Comparison of ENCODE assay signal across 25 cellular contexts in the genomic region with DNA sequence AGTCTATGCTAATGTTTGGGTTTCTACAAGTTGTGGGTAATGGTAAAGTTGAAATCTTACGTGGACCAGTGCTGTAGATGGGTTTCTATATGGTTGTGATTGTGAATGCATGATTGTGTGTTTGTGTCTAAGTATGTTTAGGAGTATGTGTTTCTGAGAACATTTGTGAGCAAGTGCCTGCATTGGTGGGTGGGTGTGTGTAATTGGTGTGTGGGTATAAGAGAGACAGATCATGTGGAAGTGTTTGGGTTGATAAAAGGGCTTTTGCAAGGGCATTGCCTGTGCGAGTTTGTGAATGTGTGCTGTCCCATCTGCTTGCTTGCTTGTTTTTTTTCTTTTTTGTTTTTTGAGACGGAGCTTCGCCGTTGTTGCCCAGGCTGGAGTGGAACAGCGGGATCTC. TPM values are rescaled to one million over a fixed set of nuclear protein-coding genes. Genes with fewer than 3 reads are reported as not detected.
"Had no signal": no experiment of that assay in that cellular context is flagged by ENCODE, and none has a peak within 500 bp of the region (broad histone marks: within the 10 kb centered on the region; RNA-seq: fewer than 3 reads in every experiment).

No MANE protein-coding gene starts in this region.

- DNase-seq: activated CD4-positive, alpha-beta T cell treated with anti-CD3 and anti-CD28 coated beads for 48 hours; activated CD4-positive, CD25-positive, alpha-beta regulatory T cell; activated CD8-positive, alpha-beta T cell treated with anti-CD3 and anti-CD28 coated beads for 36 hours; activated naive CD4-positive, alpha-beta T cell treated with anti-CD3 and anti-CD28 coated beads for 36 hours; activated T-cell treated with anti-CD3 and anti-CD28 coated beads, Interleukin-2, amount 50 U/mL, for 1 hour; body of pancreas; dorsolateral prefrontal cortex; foreskin keratinocyte; hypothalamus; islet precursor cell; left colon; lower lobe of right lung; psoas muscle; stimulated activated CD4-positive, alpha-beta T cell treated with anti-CD3 and anti-CD28 coated beads, Interleukin-4, amount 100 ng/mL, for 1 hour; stomach had no signal

- H3K4me3 ChIP-seq: body of pancreas, dorsolateral prefrontal cortex, lower lobe of right lung, psoas muscle, skin epidermis, stomach, upper lobe of left lung had no signal

- H3K9me3 Mint-ChIP-seq: activated CD8-positive, alpha-beta T cell treated with anti-CD3 and anti-CD28 coated beads for 36 hours; activated naive CD4-positive, alpha-beta T cell treated with anti-CD3 and anti-CD28 coated beads for 36 hours; activated T-helper 17 cell treated with anti-CD3 and anti-CD28 coated beads, Interleukin-2, amount 50 U/mL, for 72 hours; T-helper 2 cell treated with Interferon-gamma antibody and Interleukin-4, amounts not matched to agents 5 μg/mL and 100 μg/mL, for 36 hours had no signal

- ATAC-seq: activated CD8-positive, alpha-beta T cell treated with anti-CD3 and anti-CD28 coated beads for 36 hours; activated T-helper 17 cell treated with anti-CD3 and anti-CD28 coated beads, Interleukin-2, amount 50 U/mL, for 72 hours; body of pancreas; foreskin keratinocyte; left colon; lower lobe of right lung; psoas muscle; right cardiac atrium had no signal

- H3K27me3 Mint-ChIP-seq: activated CD8-positive, alpha-beta T cell treated with anti-CD3 and anti-CD28 coated beads for 36 hours; activated T-helper 17 cell treated with anti-CD3 and anti-CD28 coated beads, Interleukin-2, amount 50 U/mL, for 72 hours had no signal

- H3K36me3 ChIP-seq: lower lobe of right lung, stomach, upper lobe of left lung had no signal

- H3K4me1 ChIP-seq: body of pancreas, foreskin keratinocyte, psoas muscle had no signal

- H3K27ac ChIP-seq: body of pancreas, dorsolateral prefrontal cortex, foreskin keratinocyte, lower lobe of right lung, psoas muscle, skin epidermis, stomach, upper lobe of left lung had no signal

- H3K9me3 ChIP-seq: body of pancreas, lower lobe of right lung, psoas muscle, stomach, upper lobe of left lung had no signal

- H3K4me3 Mint-ChIP-seq: activated CD8-positive, alpha-beta T cell treated with anti-CD3 and anti-CD28 coated beads for 36 hours; activated naive CD4-positive, alpha-beta T cell treated with anti-CD3 and anti-CD28 coated beads for 36 hours; activated T-helper 17 cell treated with anti-CD3 and anti-CD28 coated beads, Interleukin-2, amount 50 U/mL, for 72 hours; T-helper 2 cell treated with Interferon-gamma antibody and Interleukin-4, amounts not matched to agents 5 μg/mL and 100 μg/mL, for 36 hours had no signal

- H3K27me3 ChIP-seq: body of pancreas, dorsolateral prefrontal cortex, foreskin keratinocyte, stomach, upper lobe of left lung had no signal

- H3K27ac Mint-ChIP-seq: activated CD8-positive, alpha-beta T cell treated with anti-CD3 and anti-CD28 coated beads for 36 hours; activated naive CD4-positive, alpha-beta T cell treated with anti-CD3 and anti-CD28 coated beads for 36 hours; activated T-helper 17 cell treated with anti-CD3 and anti-CD28 coated beads, Interleukin-2, amount 50 U/mL, for 72 hours; T-helper 2 cell treated with Interferon-gamma antibody and Interleukin-4, amounts not matched to agents 5 μg/mL and 100 μg/mL, for 36 hours had no signal

RNA-seq across cellular contexts. Expression of a gene that starts 58.5 kb away (rescaled TPM):
- total RNA-seq: activated CD8-positive, alpha-beta T cell treated with anti-CD3 and anti-CD28 coated beads for 36 hours; activated naive CD4-positive, alpha-beta T cell treated with anti-CD3 and anti-CD28 coated beads for 36 hours; activated T-helper 17 cell treated with anti-CD3 and anti-CD28 coated beads, Interleukin-2, amount 50 U/mL, for 72 hours; body of pancreas; epithelial cell of proximal tubule; fibroblast of lung; foreskin keratinocyte; osteocyte; temporal lobe had no signal
- polyA plus RNA-seq: fibroblast of lung, foreskin keratinocyte, neural cell had no signal
